In genomic region chr2:219045937-219046550, GRCh38 we compare ENCODE assay signal across 11 cellular contexts. TPM values are rescaled to one million over a fixed set of nuclear protein-coding genes. Genes with fewer than 3 reads are reported as not detected.
DNase-seq lines count a peak whose midpoint lies in the region; ATAC-seq and TF ChIP-seq lines count a peak whose summit lies in the region.
"Had no signal": no experiment of that assay in that cellular context is flagged by ENCODE, and none has a peak within 500 bp of the region (broad histone marks: within the 10 kb centered on the region; RNA-seq: fewer than 3 reads in every experiment).

No MANE protein-coding gene starts in this region.

- no peak for TF ChIP-seq CTCF in lower lobe of right lung (IDR thresholded peaks at IDR 0.05)

- ATAC-seq in lower lobe of right lung = peak; percentile 24 to 55
- ATAC-seq in activated CD4-positive, CD25-positive, alpha-beta regulatory T cell treated with anti-CD3 and anti-CD28 coated beads, Interleukin-2, amount 50 U/mL, for 24 hours = no peak

- intact Hi-C loops in lower lobe of right lung (cut with DNase I) = no loop called here

- H3K4me1 ChIP-seq in adipocyte (ENCODE audit: control insufficient read depth, insufficient read depth, low read length) (no peaks in the 10 kb centered on the region), lower lobe of right lung (no peaks in the 10 kb centered on the region)

- no peak overlapping the region for H3K27ac ChIP-seq in lower lobe of right lung

- H3K9ac ChIP-seq in adipocyte (ENCODE audit: low read length) = no peak overlapping the region

- H3K36me3 ChIP-seq in adipocyte (ENCODE audit: control insufficient read depth, insufficient read depth, low read length, severe bottlenecking) (no peaks in the 10 kb centered on the region), lower lobe of right lung (no peaks in the 10 kb centered on the region)

- H3K27me3 ChIP-seq in adipocyte (replicated peaks; ENCODE audit: control insufficient read depth, insufficient read depth, low read length) = peaks cover 83% of the 10 kb centered on the region
- H3K27me3 ChIP-seq in lower lobe of right lung (ENCODE audit: low read depth) = peaks cover 43% of the 10 kb centered on the region

- H3K4me3 ChIP-seq in adipocyte (ENCODE audit: low read length) = no peak overlapping the region
- no peak overlapping the region for H3K4me3 ChIP-seq in lower lobe of right lung

- DNase-seq in EL = peak; percentile 17
- DNase-seq in KG1 (lab: John Stamatoyannopoulos, UW) = peak; percentile 16
- peak; percentile 55 for DNase-seq in adipocyte (ENCODE audit: low read depth)
- DNase-seq in lower lobe of right lung = no peak
- no peak for DNase-seq in cerebellar nuclear complex (lab: John Stamatoyannopoulos, UW)
- DNase-seq in NCI-H526 treated with DMSO at 0.1 percent for 48 hours (lab: John Stamatoyannopoulos, UW) = no peak
- DNase-seq in Ammon's horn (ENCODE audit: low spot score) = no peak
- DNase-seq: NCI-H446 had no signal

- H3K9me3 ChIP-seq in adipocyte (ENCODE audit: control insufficient read depth, low read length) (no peaks in the 10 kb centered on the region), lower lobe of right lung (no peaks in the 10 kb centered on the region)

RNA-seq across cellular contexts. Expression of gene CFAP65, which starts 4.7 kb away (rescaled TPM):
- total RNA-seq in lower lobe of right lung = 7.6 TPM
- total RNA-seq: skeletal muscle tissue, urinary bladder had no signal

RNA-seq across cellular contexts. Expression of gene IHH, which starts 14.7 kb away (rescaled TPM):
- total RNA-seq in lower lobe of right lung = 0.71 TPM
- total RNA-seq: skeletal muscle tissue, urinary bladder had no signal

RNA-seq across cellular contexts. Expression of gene CRYBA2, which starts 52.8 kb away (rescaled TPM):
- total RNA-seq in lower lobe of right lung = not detected
- total RNA-seq: skeletal muscle tissue, urinary bladder had no signal

Comparison
In these comparisons a context has a peak if more than half of its experiments do, and no peak if none do; other contexts are left out.
1. DNase-seq: peak in EL (single experiment), KG1 (single experiment) and adipocyte (single experiment); none in lower lobe of right lung (single experiment), cerebellar nuclear complex (0 of 2), NCI-H526 treated with DMSO at 0.1 percent for 48 hours (single experiment) and Ammon's horn (single experiment).
2. ATAC-seq: peak in lower lobe of right lung (2 of 2); none in activated CD4-positive, CD25-positive, alpha-beta regulatory T cell treated with anti-CD3 and anti-CD28 coated beads, Interleukin-2, amount 50 U/mL, for 24 hours (0 of 2).